Comparison of ENCODE assay signal across 6 cellular contexts in the genomic region with DNA sequence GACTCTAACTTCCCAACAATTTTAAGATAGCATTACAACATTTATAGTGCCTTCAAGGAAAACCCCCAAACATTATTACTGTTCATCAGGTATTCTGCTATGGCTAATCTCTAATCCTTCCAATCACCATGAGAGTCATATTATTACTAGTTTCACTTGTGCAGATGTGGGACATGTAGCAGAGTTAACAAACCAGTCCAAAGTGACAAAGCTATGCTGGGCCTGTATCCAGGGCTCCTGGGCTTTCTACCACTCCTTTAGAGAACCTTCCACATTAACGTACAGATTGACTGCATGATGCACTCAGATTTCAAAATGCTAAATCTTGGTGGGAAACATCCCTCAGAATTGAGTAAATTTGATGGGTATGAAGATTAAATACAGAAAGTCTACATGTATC.
"Had no signal": no experiment of that assay in that cellular context is flagged by ENCODE, and none has a peak within 500 bp of the region (broad histone marks: within the 10 kb centered on the region; RNA-seq: fewer than 3 reads in every experiment).

No MANE protein-coding gene starts in this region.

- ATAC-seq: K562 had no signal

- H3K4me3 ChIP-seq: GM23248, K562 had no signal

- DNase-seq: GM23248, GOT3, H9, HCEC 1CT, IMR-90 had no signal

- H3K4me3 Mint-ChIP-seq: H9 had no signal

- H3K9me3 Mint-ChIP-seq: H9 had no signal

- H3K27ac ChIP-seq: GM23248 had no signal

- H3K27ac Mint-ChIP-seq: H9 had no signal
